8 cellular contexts compared by ENCODE assay signal in the genomic region with DNA sequence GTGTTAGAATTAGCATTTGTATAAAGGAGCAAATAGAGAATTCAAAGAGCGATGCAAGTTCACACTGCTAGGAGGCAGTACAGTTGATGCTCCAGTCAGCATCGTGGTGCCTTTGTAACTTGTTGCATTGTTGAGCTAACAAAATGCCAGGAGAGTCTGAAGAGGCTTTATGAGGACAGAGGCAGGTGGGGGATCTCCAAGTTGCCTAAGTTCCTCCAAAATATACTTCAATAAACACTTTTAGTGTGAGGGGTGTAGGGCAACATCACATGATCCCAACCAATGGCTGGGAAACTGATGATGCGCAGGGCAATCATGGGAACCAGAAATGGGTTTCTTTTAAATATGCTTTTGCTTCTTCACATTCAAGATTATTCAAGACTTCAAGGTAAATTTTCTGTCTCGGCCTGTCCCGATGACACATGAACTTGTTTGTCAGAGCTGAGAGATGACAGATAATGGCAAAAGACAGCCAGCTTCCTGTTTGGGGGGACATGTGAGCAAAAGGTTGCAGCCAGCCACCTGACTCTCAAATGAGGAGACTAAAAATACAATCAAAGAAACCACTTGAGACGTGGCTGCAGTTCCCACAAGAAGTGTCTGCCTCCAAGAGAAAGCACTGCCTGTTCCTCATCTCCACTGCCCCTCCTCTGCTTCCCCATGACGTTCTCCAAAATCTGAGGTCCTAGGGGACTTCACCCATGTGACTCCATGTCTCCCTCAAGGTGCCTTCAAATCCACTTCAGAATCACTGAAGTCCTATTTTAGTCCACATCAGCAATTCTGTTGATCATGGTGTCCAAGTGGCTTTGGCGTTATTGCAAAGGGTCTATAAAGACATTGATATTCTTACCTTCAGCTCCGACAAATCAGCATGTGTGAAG. TPM values are rescaled to one million over a fixed set of nuclear protein-coding genes. Genes with fewer than 3 reads are reported as not detected.
DNase-seq lines count a peak whose midpoint lies in the region; ATAC-seq, FAIRE-seq and TF ChIP-seq lines count a peak whose summit lies in the region.

No MANE protein-coding gene starts in this region.

- H3K27ac ChIP-seq in A549 (no peak overlapping the region), tibial nerve (peak overlapping the region in 1 of 4 donors; percentile 52)

- TF ChIP-seq POLR2A in A549 (IDR thresholded peaks at IDR 0.05; ENCODE audit: low read length): no peak
- TF ChIP-seq POLR2A in tibial nerve (IDR thresholded peaks at IDR 0.05): no peak

- H3K27ac Mint-ChIP-seq in IgD-negative memory B cell: peak overlapping the region; percentile 94 to 97 (median 94)

- DNase-seq in A549 (ENCODE audit: low read depth in 1 of 2, low spot score in 1 of 2) (no peak), activated T-cell treated with anti-CD3 and anti-CD28 coated beads for 24 hours (ENCODE audit: low read depth) (peak; percentile 37), pons (ENCODE audit: low spot score) (peak; percentile 40), D721Med (ENCODE audit: insufficient read length, low spot score) (no peak), omental fat pad (ENCODE audit: low spot score) (no peak), tibial nerve (ENCODE audit: low spot score in 2 of 2) (no peak)

- 72% methylated on average over 9 of the region's 9 CpGs for WGBS in A549 (ENCODE audit: missing lambda C conversion rate)
- 78 to 79% methylated on average over 9 of the region's 9 CpGs for WGBS in tibial nerve, 2 donors

- TF ChIP-seq EP300 in A549 (IDR thresholded peaks at IDR 0.05): no peak
- no peak for TF ChIP-seq EP300 in tibial nerve (IDR thresholded peaks at IDR 0.05)

- POLR2A ChIA-PET in A549 (lab: Yijun Ruan, JAX): no interaction called here

- H3K36me3 Mint-ChIP-seq in IgD-negative memory B cell: peaks cover 7% of the 10 kb centered on the region

- H3K9me3 Mint-ChIP-seq in IgD-negative memory B cell: no peaks in the 10 kb centered on the region

- peaks cover 58 to 77% (median 60%) of the 10 kb centered on the region in 3 donors for H3K4me1 Mint-ChIP-seq in IgD-negative memory B cell

- FAIRE-seq in A549 (lab: Jason Lieb, UNC) (no peak), D721Med (lab: Jason Lieb, UNC) (no peak)

- peak overlapping the region; percentile 1 to 84 (median 80) for H3K4me3 Mint-ChIP-seq in IgD-negative memory B cell

- TF ChIP-seq CTCF in A549 (IDR thresholded peaks at IDR 0.05): no peak
- TF ChIP-seq CTCF in D721Med (IDR thresholded peaks at IDR 0.05; ENCODE audit: insufficient read depth, missing control alignments): no peak
- TF ChIP-seq CTCF in omental fat pad (IDR thresholded peaks at IDR 0.05): no peak
- TF ChIP-seq CTCF in tibial nerve (IDR thresholded peaks at IDR 0.05): no peak

- no peaks in the 10 kb centered on the region for H3K27me3 ChIP-seq in tibial nerve

- ATAC-seq in A549 (no peak), GM21367 (IDR thresholded peaks at IDR 0.05; ENCODE audit: unreplicated experiment) (peak; percentile 67), omental fat pad (ENCODE audit: low FRiP score) (no peak)

- no peak overlapping the region for H3K4me2 ChIP-seq in A549

- H3K4me1 ChIP-seq in A549 (no peaks in the 10 kb centered on the region), tibial nerve (peaks cover 0 to 5% (median 2%) of the 10 kb centered on the region in 4 donors)

- no peaks in the 10 kb centered on the region for H3K27me3 Mint-ChIP-seq in IgD-negative memory B cell

- CTCF ChIA-PET in A549 (lab: Yijun Ruan, JAX): interaction anchor here (0.7 to 2.3 kb wide), 3 partner anchors 14 to 251 kb away, joined by 3 to 5 read pairs (median 3); no protein-coding TSS in a partner anchor

- no peak for TF ChIP-seq RAD21 in A549 (conservative IDR thresholded peaks at IDR 0.05 in 1 of 2, IDR thresholded peaks at IDR 0.05 in 1 of 2)

- no peaks in the 10 kb centered on the region for H3K36me3 ChIP-seq in tibial nerve

- no peaks in the 10 kb centered on the region for H3K9me3 ChIP-seq in A549
- H3K9me3 ChIP-seq in tibial nerve: no peaks in the 10 kb centered on the region

- H3K4me3 ChIP-seq in A549 (no peak overlapping the region), tibial nerve (no peak overlapping the region)

TF ChIP-seq in A549, 52 proteins besides CTCF, POLR2A, EP300 and RAD21:
- TF ChIP-seq MAFK (IDR thresholded peaks at IDR 0.05; ENCODE audit: partially characterized antibody) (peak; percentile 24), NR3C1 (IDR thresholded peaks at IDR 0.05) (no peak), MYC (IDR thresholded peaks at IDR 0.05; ENCODE audit: borderline replicate concordance, low read length) (no peak), RARB (CRISPR knock-in tag; IDR thresholded peaks at IDR 0.05) (no peak), ZNF302 (CRISPR knock-in tag; IDR thresholded peaks at IDR 0.05) (no peak), MAZ (IDR thresholded peaks at IDR 0.05; ENCODE audit: borderline replicate concordance, low read depth, low read length) (no peak)

RNA-seq across cellular contexts. Expression of gene KLHL6, which starts 39.3 kb away (rescaled TPM):
- polyA plus RNA-seq in A549 (2011; rRNA removed): not detected in 2 replicates
- not detected in 2 replicates for polyA plus RNA-seq in A549 (2012; cell fraction: cytosol; rRNA removed)
- polyA plus RNA-seq in A549 (2012; cell fraction: nucleus; rRNA removed): not detected in 2 replicates
- not detected in 3 replicates for polyA plus RNA-seq in A549 (2017; fragmentation: RNase III; extraction: RNeasy Plus Mini Kit Qiagen cat#74134 plus additional on column Dnase treatment)
- polyA minus RNA-seq in A549 (2011; rRNA and poly(A)+ RNA removed): not detected in 2 replicates
- polyA plus RNA-seq in IgD-negative memory B cell: 31.3 TPM
- 10 to 100 TPM in 1 of 4 donors, 1 to 10 TPM in 3; 3.0 to 21.5 (median 6.5) TPM for total RNA-seq in omental fat pad
- 1 to 10 TPM; 2.1 to 4.5 (median 3.0) TPM for total RNA-seq in tibial nerve

Comparison
In these comparisons a context has a peak if more than half of its experiments do, and no peak if none do; other contexts are left out.
1. DNase-seq: peak in activated T-cell treated with anti-CD3 and anti-CD28 coated beads for 24 hours (single experiment) and pons (single experiment); none in A549 (0 of 2), D721Med (single experiment), omental fat pad (single experiment) and tibial nerve (0 of 2).